In genomic region chr4:41339812-41340809, GRCh38 we compare ENCODE assay signal across 1 cellular context.
TF ChIP-seq lines count a peak whose summit lies in the region.

No MANE protein-coding gene starts in this region.

TF ChIP-seq in SK-N-SH treated with all-trans-retinoic acid at 6 μM for 48 hours, 23 proteins besides CTCF, POLR2A, EP300 and RAD21 (continued from another document):
- TF ChIP-seq CSRNP3 (CRISPR knock-in tag; IDR thresholded peaks at IDR 0.05) = no peak
